1 cellular context compared by ENCODE assay signal in genomic region chr7:73774923-73775322, GRCh38.
TF ChIP-seq lines count a peak whose summit lies in the region.

No MANE protein-coding gene starts in this region.

TF ChIP-seq in liver, 16 proteins besides CTCF, POLR2A, EP300 and RAD21 (continued from another document):
- TF ChIP-seq REST (IDR thresholded peaks at IDR 0.05) (no peak), EGR1 (IDR thresholded peaks at IDR 0.05; ENCODE audit: low read depth in 2 of 2) (no peak), RXRA (IDR thresholded peaks at IDR 0.05) (no peak), MAX (IDR thresholded peaks at IDR 0.05) (no peak), NR2F2 (IDR thresholded peaks at IDR 0.05) (no peak), ATF3 (IDR thresholded peaks at IDR 0.05) (no peak), TAF1 (conservative IDR thresholded peaks at IDR 0.05) (no peak), FOXA1 (IDR thresholded peaks at IDR 0.05) (no peak), YY1 (IDR thresholded peaks at IDR 0.05) (no peak), SP1 (IDR thresholded peaks at IDR 0.05) (no peak), JUND (IDR thresholded peaks at IDR 0.05) (no peak), GABPA (IDR thresholded peaks at IDR 0.05 in 1 of 2, conservative IDR thresholded peaks at IDR 0.05 in 1 of 2) (no peak)
TF ChIP-seq in liver: peak in this region for 0.
